ENCODE assay signal across 21 cellular contexts in genomic region chr10:3103646-3104045, GRCh38. TPM values are rescaled to one million over a fixed set of nuclear protein-coding genes. Genes with fewer than 3 reads are reported as not detected.
DNase-seq lines count a peak whose midpoint lies in the region; ATAC-seq, FAIRE-seq and TF ChIP-seq lines count a peak whose summit lies in the region.
"Had no signal": no experiment of that assay in that cellular context is flagged by ENCODE, and none has a peak within 500 bp of the region (broad histone marks: within the 10 kb centered on the region; RNA-seq: fewer than 3 reads in every experiment).

No MANE protein-coding gene starts in this region.

- H3K4me3 Mint-ChIP-seq in chondrocyte (ENCODE audit: unreplicated experiment): no peak overlapping the region
- H3K4me3 Mint-ChIP-seq: T-helper 2 cell treated with Interferon-gamma antibody and Interleukin-4, amounts not matched to agents 5 μg/mL and 100 μg/mL, for 36 hours had no signal

- peaks cover 55% of the 10 kb centered on the region for H3K79me2 ChIP-seq in Karpas-422 (ENCODE audit: low read length)

- peaks cover 37% of the 10 kb centered on the region for H3K4me1 Mint-ChIP-seq in chondrocyte (ENCODE audit: low read depth)

- no peak for TF ChIP-seq POLR2A in A549 (IDR thresholded peaks at IDR 0.05; ENCODE audit: low read length)

- TF ChIP-seq EP300 in A549 (IDR thresholded peaks at IDR 0.05): no peak

- POLR2A ChIA-PET in A549 (lab: Yijun Ruan, JAX): no interaction called here

- no peaks in the 10 kb centered on the region for H3K9me3 ChIP-seq in A549
- H3K9me3 ChIP-seq in HUES6 (ENCODE audit: control insufficient read depth, insufficient read depth, low read depth, low read length): no peaks in the 10 kb centered on the region
- no peaks in the 10 kb centered on the region for H3K9me3 ChIP-seq in Karpas-422 (ENCODE audit: low read length)
- H3K9me3 ChIP-seq: HAP-1, neutrophil, upper lobe of left lung had no signal

- intact Hi-C loops in posterior vena cava (cut with DNase I): no loop called here

- H3K36me3 ChIP-seq in HUES6 (ENCODE audit: control insufficient read depth, insufficient read depth, low read length): peaks cover 85% of the 10 kb centered on the region
- peaks cover 80% of the 10 kb centered on the region for H3K36me3 ChIP-seq in Karpas-422 (ENCODE audit: insufficient read depth, low read length)
- H3K36me3 ChIP-seq: neutrophil had no signal

- H3K36me3 Mint-ChIP-seq in chondrocyte (ENCODE audit: low read depth): peaks cover 43% of the 10 kb centered on the region

- peak overlapping the region; percentile 36 for H3K27ac Mint-ChIP-seq in chondrocyte (ENCODE audit: unreplicated experiment)
- H3K27ac Mint-ChIP-seq: activated naive CD8-positive, alpha-beta T cell treated with anti-CD3 and anti-CD28 coated beads for 36 hours had no signal

- H3K4me1 ChIP-seq in A549 (peaks cover 82% of the 10 kb centered on the region), HUES6 (ENCODE audit: control insufficient read depth, insufficient read depth, low read length) (peaks cover 9% of the 10 kb centered on the region), Karpas-422 (ENCODE audit: low read length) (no peaks in the 10 kb centered on the region)

- no peaks in the 10 kb centered on the region for H3K27me3 Mint-ChIP-seq in chondrocyte (ENCODE audit: low read depth)
- H3K27me3 Mint-ChIP-seq: activated naive CD8-positive, alpha-beta T cell treated with anti-CD3 and anti-CD28 coated beads for 36 hours had no signal

- no peaks in the 10 kb centered on the region for H3K9me2 ChIP-seq in Karpas-422 (replicated peaks; ENCODE audit: insufficient read depth, low read length)

- no peak for ATAC-seq in A549

- no peak for TF ChIP-seq RAD21 in A549 (conservative IDR thresholded peaks at IDR 0.05 in 1 of 2, IDR thresholded peaks at IDR 0.05 in 1 of 2)

- FAIRE-seq in A549 (lab: Jason Lieb, UNC): no peak

- H3K4me2 ChIP-seq in A549 (peak overlapping the region; percentile 66), Karpas-422 (ENCODE audit: low read depth, low read length, poor library complexity, severe bottlenecking) (no peak overlapping the region)

- TF ChIP-seq CTCF in A549 (IDR thresholded peaks at IDR 0.05): no peak
- TF ChIP-seq CTCF in chondrocyte (IDR thresholded peaks at IDR 0.05): no peak

- H3K27ac ChIP-seq in A549 (peak overlapping the region; percentile 86 to 92), HUES6 (ENCODE audit: low read depth, low read length) (peak overlapping the region; percentile 56; the same call in 1 of the 2 replicates), Karpas-422 (ENCODE audit: low read length) (no peak overlapping the region)
- H3K27ac ChIP-seq: neutrophil had no signal

- H3K4me3 ChIP-seq in A549 (no peak overlapping the region), HUES6 (ENCODE audit: low read depth, low read length) (no peak overlapping the region), Karpas-422 (ENCODE audit: low read length) (no peak overlapping the region)
- H3K4me3 ChIP-seq: HAP-1, skin epidermis, upper lobe of left lung had no signal

- CTCF ChIA-PET in A549 (lab: Yijun Ruan, JAX): interaction anchor here (1.0 to 3.4 kb wide), 3 partner anchors 13 to 38 kb away, joined by 3 to 20 read pairs (median 5); no protein-coding TSS in a partner anchor

- H4K20me1 ChIP-seq in Karpas-422 (ENCODE audit: insufficient read depth, low read depth, low read length): peaks cover 44% of the 10 kb centered on the region; the same call in 1 of the 2 replicates

- H3K9me3 Mint-ChIP-seq in chondrocyte (ENCODE audit: low read depth): no peaks in the 10 kb centered on the region
- H3K9me3 Mint-ChIP-seq: activated naive CD8-positive, alpha-beta T cell treated with anti-CD3 and anti-CD28 coated beads for 36 hours; T-helper 2 cell treated with Interferon-gamma antibody and Interleukin-4, amounts not matched to agents 5 μg/mL and 100 μg/mL, for 36 hours had no signal

- no peak overlapping the region for H2AFZ ChIP-seq in Karpas-422 (ENCODE audit: low read length)

- whole genome bisulfite sequencing in A549 (ENCODE audit: missing lambda C conversion rate): 96% methylated on average over 30 of the region's 30 CpGs

- H3K9ac ChIP-seq in HUES6 (ENCODE audit: low read length): no peak overlapping the region
- no peak overlapping the region for H3K9ac ChIP-seq in Karpas-422 (ENCODE audit: low read length)

- DNase-seq in A549 (ENCODE audit: low read depth in 1 of 2, low spot score in 1 of 2) (no peak), chondrocyte (ENCODE audit: low spot score) (peak; percentile 66), posterior vena cava (ENCODE audit: low spot score) (peak; percentile 76), anterior cingulate cortex (lab: John Stamatoyannopoulos, UW) (no peak), Karpas-422 (no peak), NCI-H524 (lab: John Stamatoyannopoulos, UW) (no peak)
- DNase-seq in stimulated activated CD4-positive, alpha-beta T cell treated with anti-CD3 and anti-CD28 coated beads, Interleukin-1b, Interleukin-23, amount 100 ng/mL, for 48 hours: no peak
- DNase-seq: activated CD4-positive, alpha-beta T cell treated with anti-CD3 and anti-CD28 coated beads for 4 hours; activated effector memory CD4-positive, alpha-beta T cell treated with anti-CD3 and anti-CD28 coated beads, Interleukin-2, amount 50 U/mL, for 16 hours; activated naive CD8-positive, alpha-beta T cell treated with anti-CD3 and anti-CD28 coated beads for 36 hours; DND-41; effector CD8-positive, alpha-beta T cell; erythroblast; foreskin fibroblast; KG1; upper lobe of left lung had no signal

- no peaks in the 10 kb centered on the region for H3K27me3 ChIP-seq in HUES6 (ENCODE audit: control insufficient read depth, insufficient read depth, low read length)
- H3K27me3 ChIP-seq in Karpas-422 (ENCODE audit: low read length): no peaks in the 10 kb centered on the region
- H3K27me3 ChIP-seq: neutrophil, upper lobe of left lung had no signal

TF ChIP-seq in A549, 52 proteins besides CTCF, POLR2A, EP300 and RAD21:
- TF ChIP-seq JUNB (IDR thresholded peaks at IDR 0.05): no peak
- TF ChIP-seq SREBF2 (IDR thresholded peaks at IDR 0.05): no peak
- no peak for TF ChIP-seq FOSL2 (IDR thresholded peaks at IDR 0.05)
- TF ChIP-seq FOSL2 (CRISPR knock-in tag; IDR thresholded peaks at IDR 0.05): no peak
- TF ChIP-seq RCOR1 (IDR thresholded peaks at IDR 0.05; ENCODE audit: low read depth, low read length): no peak
- TF ChIP-seq POLR2AphosphoS2 (conservative IDR thresholded peaks at IDR 0.05; ENCODE audit: low read length): no peak
- TF ChIP-seq HEYL (CRISPR knock-in tag; IDR thresholded peaks at IDR 0.05): no peak
- TF ChIP-seq, protein P1, sequence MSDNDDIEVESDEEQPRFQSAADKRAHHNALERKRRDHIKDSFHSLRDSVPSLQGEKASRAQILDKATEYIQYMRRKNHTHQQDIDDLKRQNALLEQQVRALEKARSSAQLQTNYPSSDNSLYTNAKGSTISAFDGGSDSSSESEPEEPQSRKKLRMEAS (IDR thresholded peaks at IDR 0.05): no peak
- TF ChIP-seq BHLHE40 (IDR thresholded peaks at IDR 0.05; ENCODE audit: low read depth, low read length): no peak
- no peak for TF ChIP-seq FOSB (CRISPR knock-in tag; IDR thresholded peaks at IDR 0.05)
- no peak for TF ChIP-seq ATOH8 (CRISPR knock-in tag; IDR thresholded peaks at IDR 0.05; ENCODE audit: low read depth)
- no peak for TF ChIP-seq TFCP2L1 (CRISPR knock-in tag; IDR thresholded peaks at IDR 0.05)
- TF ChIP-seq EHMT2 (IDR thresholded peaks at IDR 0.05; ENCODE audit: low read depth): no peak
- no peak for TF ChIP-seq HOXA7 (CRISPR knock-in tag; IDR thresholded peaks at IDR 0.05)

RNA-seq across cellular contexts. Expression of gene PFKP, which starts 36.3 kb away (rescaled TPM):
- 164 and 166 TPM in 2 replicates for polyA plus RNA-seq in A549 (2011; rRNA removed)
- polyA plus RNA-seq in A549 (2012; cell fraction: cytosol; rRNA removed): 360 and 395 TPM in 2 replicates
- polyA plus RNA-seq in A549 (2012; cell fraction: nucleus; rRNA removed): 741 and 798 TPM in 2 replicates
- polyA plus RNA-seq in A549 (2017; fragmentation: RNase III; extraction: RNeasy Plus Mini Kit Qiagen cat#74134 plus additional on column Dnase treatment): 273 to 329 TPM (median 279 TPM) in 3 replicates
- polyA minus RNA-seq in A549 (2011; rRNA and poly(A)+ RNA removed): 130 and 164 TPM in 2 replicates
- 151 to 188 TPM (median 182 TPM) in 3 replicates for total RNA-seq in chondrocyte
- total RNA-seq in posterior vena cava: 100 to 1,000 TPM; 109 to 216 TPM
- 91.3 and 196 TPM in 2 replicates for total RNA-seq in Karpas-422 (2014; rRNA removed; shearing (Covaris generic); ENCODE audit: low replicate concordance)

Comparison
In these comparisons a context has a peak if more than half of its experiments do, and no peak if none do; other contexts are left out.
1. DNase-seq: peak in chondrocyte (single experiment) and posterior vena cava (single experiment); none in A549 (0 of 2), anterior cingulate cortex (0 of 58), Karpas-422 (single experiment), stimulated activated CD4-positive, alpha-beta T cell treated with anti-CD3 and anti-CD28 coated beads, Interleukin-1b, Interleukin-23, amount 100 ng/mL, for 48 hours (single experiment) and NCI-H524 (0 of 2).